Comparison of ENCODE assay signal across 13 cellular contexts in genomic region chr20:4063631-4064030, GRCh38. TPM values are rescaled to one million over a fixed set of nuclear protein-coding genes. Genes with fewer than 3 reads are reported as not detected.
DNase-seq lines count a peak whose midpoint lies in the region; ATAC-seq and TF ChIP-seq lines count a peak whose summit lies in the region.
"Had no signal": no experiment of that assay in that cellular context is flagged by ENCODE, and none has a peak within 500 bp of the region (broad histone marks: within the 10 kb centered on the region; RNA-seq: fewer than 3 reads in every experiment).

No MANE protein-coding gene starts in this region.

- H3K9me3 Mint-ChIP-seq in dendritic cell treated with granulocyte-macrophage colony-stimulating factor and Interleukin-4, amounts not matched to agents 40 ng/mL and 50 ng/mL, for 4 days: no peaks in the 10 kb centered on the region

- intact Hi-C loops in heart right ventricle (cut with DNase I) (loop anchor here in 4 of 10 donors (2.0 to 10.0 kb wide), 3 partner anchors 46 to 179 kb away; partner anchors contain the start of genes RNF24 (in 3 of the 4) and PANK2 (in 1 of the 4)), Right ventricle myocardium superior (cut with DNase I) (loop anchor here (10.0 kb wide), 1 partner anchor 129 kb away; no protein-coding TSS in a partner anchor), vagina (cut with DNase I) (loop anchor here (10.0 kb wide), 1 partner anchor 49 kb away; the partner anchor contains the start of gene RNF24)
- intact Hi-C loops in dendritic cell treated with granulocyte-macrophage colony-stimulating factor and Interleukin-4, amounts not matched to agents 40 ng/mL and 50 ng/mL, for 4 days (cut with micrococcal nuclease): loop anchor here (5.0 kb wide), 1 partner anchor 36 kb away; no protein-coding TSS in a partner anchor

- H3K36me3 Mint-ChIP-seq in dendritic cell treated with granulocyte-macrophage colony-stimulating factor and Interleukin-4, amounts not matched to agents 40 ng/mL and 50 ng/mL, for 4 days (ENCODE audit: low read depth): no peaks in the 10 kb centered on the region

- TF ChIP-seq CTCF in heart right ventricle (IDR thresholded peaks at IDR 0.05) (no peak), vagina (IDR thresholded peaks at IDR 0.05) (no peak)

- peak overlapping the region; percentile 88 for H3K27ac Mint-ChIP-seq in dendritic cell treated with granulocyte-macrophage colony-stimulating factor and Interleukin-4, amounts not matched to agents 40 ng/mL and 50 ng/mL, for 4 days
- H3K27ac Mint-ChIP-seq: T-helper 1 cell treated with Interleukin-12 subunit alpha and Interleukin-12 subunit beta and Interleukin-4 antibody, amounts not matched to agents 30 μg/mL and 1 μg/mL, for 36 hours had no signal

- DNase-seq in heart right ventricle (no peak), Right ventricle myocardium superior (no peak), vagina (ENCODE audit: extremely low spot score in 2 of 2) (no peak), SKM-1 (lab: John Stamatoyannopoulos, UW; ENCODE audit: unreplicated experiment) (no peak), SW 1271 (lab: John Stamatoyannopoulos, UW) (no peak), GM19240 (ENCODE audit: insufficient read length, low spot score) (no peak)
- DNase-seq: activated T-cell treated with anti-CD3 and anti-CD28 coated beads, Interleukin-2, amount 50 U/mL, for 1 hour; AML-193; KBM-7; NCI-H524 treated with DMSO at 0.1 percent for 48 hours had no signal

- no peaks in the 10 kb centered on the region for H3K27me3 ChIP-seq in heart right ventricle
- no peaks in the 10 kb centered on the region for H3K27me3 ChIP-seq in muscle layer of duodenum (ENCODE audit: low read depth, low read length)
- H3K27me3 ChIP-seq in vagina: no peaks in the 10 kb centered on the region

- peaks cover 91% of the 10 kb centered on the region for H3K4me1 Mint-ChIP-seq in dendritic cell treated with granulocyte-macrophage colony-stimulating factor and Interleukin-4, amounts not matched to agents 40 ng/mL and 50 ng/mL, for 4 days (ENCODE audit: low read depth)

- peaks cover 13 to 89% (median 58%) of the 10 kb centered on the region in 9 donors for H3K4me1 ChIP-seq in heart right ventricle
- peaks cover 17 to 30% of the 10 kb centered on the region in 2 donors for H3K4me1 ChIP-seq in muscle layer of duodenum (ENCODE audit: control insufficient read depth in 1 of 2, insufficient read depth in 2 of 2, low read length in 2 of 2)
- H3K4me1 ChIP-seq in vagina: peaks cover 39% of the 10 kb centered on the region

- 77 to 80% methylated on average over 5 of the region's 5 CpGs for WGBS in heart right ventricle, 2 donors

- no peak overlapping the region for H3K4me3 Mint-ChIP-seq in dendritic cell treated with granulocyte-macrophage colony-stimulating factor and Interleukin-4, amounts not matched to agents 40 ng/mL and 50 ng/mL, for 4 days
- H3K4me3 Mint-ChIP-seq: T-helper 1 cell treated with Interleukin-12 subunit alpha and Interleukin-12 subunit beta and Interleukin-4 antibody, amounts not matched to agents 30 μg/mL and 1 μg/mL, for 36 hours had no signal

- H3K9me3 ChIP-seq in heart right ventricle (no peaks in the 10 kb centered on the region), muscle layer of duodenum (ENCODE audit: control insufficient read depth in 1 of 2, low read length in 2 of 2) (no peaks in the 10 kb centered on the region), vagina (no peaks in the 10 kb centered on the region)

- no peaks in the 10 kb centered on the region for H3K27me3 Mint-ChIP-seq in dendritic cell treated with granulocyte-macrophage colony-stimulating factor and Interleukin-4, amounts not matched to agents 40 ng/mL and 50 ng/mL, for 4 days

- H3K4me3 ChIP-seq in heart right ventricle (no peak overlapping the region), muscle layer of duodenum (ENCODE audit: low read depth in 1 of 2, low read length in 2 of 2) (no peak overlapping the region), vagina (no peak overlapping the region)

- H3K36me3 ChIP-seq in heart right ventricle (no peaks in the 10 kb centered on the region), muscle layer of duodenum (ENCODE audit: control insufficient read depth in 1 of 2, insufficient read depth in 2 of 2, low read length in 2 of 2) (no peaks in the 10 kb centered on the region), vagina (no peaks in the 10 kb centered on the region)

- no peak for TF ChIP-seq POLR2A in vagina (IDR thresholded peaks at IDR 0.05)

- peak overlapping the region; percentile 64 to 91 (median 83) for H3K27ac ChIP-seq in heart right ventricle
- peak overlapping the region; percentile 56 for H3K27ac ChIP-seq in muscle layer of duodenum (ENCODE audit: low read length)
- H3K27ac ChIP-seq in vagina: peak overlapping the region; percentile 74

- ATAC-seq in heart right ventricle (peak in 3 of 8 donors; percentile 2 to 5 (median 3)), Right ventricle myocardium superior (ENCODE audit: poor library complexity) (no peak)

RNA-seq across cellular contexts. Expression of gene RNF24, which starts 48.3 kb away (rescaled TPM):
- total RNA-seq in heart right ventricle (10 to 100 TPM in 1 of 10 donors, 1 to 10 TPM in 9; 2.9 to 12.9 (median 5.0) TPM), Right ventricle myocardium superior (4.8 TPM), vagina (15.5 TPM)
- 1 to 10 TPM; 2.1 to 4.2 TPM for polyA plus RNA-seq in heart right ventricle
